8 cellular contexts compared by ENCODE assay signal in genomic region chr2:20241973-20242726, GRCh38. TPM values are rescaled to one million over a fixed set of nuclear protein-coding genes. Genes with fewer than 3 reads are reported as not detected.
DNase-seq lines count a peak whose midpoint lies in the region; ATAC-seq, FAIRE-seq and TF ChIP-seq lines count a peak whose summit lies in the region.

No MANE protein-coding gene starts in this region.

- TF ChIP-seq EP300 in GM12878 (IDR thresholded peaks at IDR 0.05; ENCODE audit: borderline replicate concordance in 1 of 2, control insufficient read depth in 1 of 2, low read depth in 2 of 2, low read length in 2 of 2): no peak

- DNase-seq in AG09319 (ENCODE audit: extremely low read depth, low read depth): no peak
- DNase-seq in GM12878 (ENCODE audit: low read depth, low spot score): no peak
- no peak for DNase-seq in memory B cell (ENCODE audit: low spot score in 2 of 2)
- no peak for DNase-seq in DMS53 treated with DMSO at 0.1 percent for 48 hours (lab: John Stamatoyannopoulos, UW; ENCODE audit: unreplicated experiment)
- DNase-seq in NCI-H345 treated with DMSO at 0.1 percent for 48 hours (lab: John Stamatoyannopoulos, UW; ENCODE audit: unreplicated experiment): no peak
- no peak for DNase-seq in lower leg skin (ENCODE audit: low spot score in 2 of 2)

- H3K9me3 Mint-ChIP-seq in memory B cell: peaks cover 6% of the 10 kb centered on the region

- no peaks in the 10 kb centered on the region for H3K36me3 Mint-ChIP-seq in memory B cell

- peak overlapping the region; percentile 50 for H3K27ac Mint-ChIP-seq in memory B cell

- no peaks in the 10 kb centered on the region for H3K27me3 ChIP-seq in GM12878 (replicated peaks in 1 of 2; ENCODE audit: control insufficient read depth in 2 of 2, insufficient read depth in 2 of 2, low read length in 1 of 2)

- H3K79me2 ChIP-seq in GM12878 (ENCODE audit: control insufficient read depth, insufficient read depth, low read length): no peaks in the 10 kb centered on the region

- in situ Hi-C loops in GM12878 (cut with MboI): no loop called here

- peak; percentile 33; the same call in 1 of the 2 replicates for TF ChIP-seq RAD21 in GM12878 (IDR thresholded peaks at IDR 0.05; ENCODE audit: insufficient read depth, low read depth, low read length)

- peaks cover 6% of the 10 kb centered on the region for H3K4me1 Mint-ChIP-seq in memory B cell

- RAD21 ChIA-PET in GM12878 (lab: Charles Lee; ENCODE audit: unreplicated experiment): interaction anchor here (1.0 kb wide), 1 partner anchor 226 kb away, joined by 3 read pairs; no protein-coding TSS in a partner anchor

- TF ChIP-seq CTCF in AG09319 (IDR thresholded peaks at IDR 0.05; ENCODE audit: low read depth, low read length): peak; percentile 16
- TF ChIP-seq CTCF in GM12878 (IDR thresholded peaks at IDR 0.05 in 2 of 3, conservative IDR thresholded peaks at IDR 0.05 in 1 of 3; ENCODE audit: control insufficient read depth in 2 of 3, extremely low read depth in 1 of 3, insufficient read depth in 1 of 3, low read depth in 3 of 3, low read length in 3 of 3): peak; percentile 39 to 53 (median 50)
- TF ChIP-seq CTCF in lower leg skin (IDR thresholded peaks at IDR 0.05): no peak

- no peak overlapping the region for H3K4me2 ChIP-seq in GM12878 (ENCODE audit: control insufficient read depth, insufficient read depth)

- no peaks in the 10 kb centered on the region for H4K20me1 ChIP-seq in GM12878 (ENCODE audit: control insufficient read depth, insufficient read depth)

- H3K9ac ChIP-seq in GM12878 (ENCODE audit: control insufficient read depth, insufficient read depth, low read length): no peak overlapping the region

- H2AFZ ChIP-seq in GM12878 (ENCODE audit: control insufficient read depth, low read depth, low read length): peak overlapping the region; percentile 1; the same call in 1 of the 2 replicates

- POLR2A ChIA-PET in GM12878 (lab: Charles Lee): no interaction called here

- 69% methylated on average over 32 of the region's 43 CpGs for WGBS in GM12878 (ENCODE audit: insufficient coverage, insufficient replicate concordance, low lambda C conversion rate, missing lambda C conversion rate)
- 48 to 50% methylated on average over 43 of the region's 43 CpGs for WGBS in lower leg skin, 2 donors

- no peaks in the 10 kb centered on the region for H3K4me1 ChIP-seq in GM12878 (ENCODE audit: control insufficient read depth, insufficient read depth, low read length)

- intact Hi-C loops in GM12878 (cut with micrococcal nuclease; ENCODE audit: unreplicated experiment) (loop anchor here (5.0 kb wide), 1 partner anchor 285 kb away; no protein-coding TSS in a partner anchor), lower leg skin (cut with DNase I; ENCODE audit: low total_unique reads) (no loop called here)

- peaks cover 3% of the 10 kb centered on the region for H3K27me3 Mint-ChIP-seq in memory B cell

- TF ChIP-seq POLR2A in GM12878 (IDR thresholded peaks at IDR 0.05; ENCODE audit: low read depth, low read length): no peak
- TF ChIP-seq POLR2A in lower leg skin (IDR thresholded peaks at IDR 0.05): no peak

- ATAC-seq in HG02759 (IDR thresholded peaks at IDR 0.05; ENCODE audit: unreplicated experiment) (peak; percentile 61), GM12878 (peak; percentile 85), memory B cell (ENCODE audit: low read depth) (no peak), HG02798 (IDR thresholded peaks at IDR 0.05; ENCODE audit: poor library complexity, unreplicated experiment) (no peak)

- CTCF ChIA-PET in GM12878 (lab: Yijun Ruan, JAX): interaction anchor here (0.6 to 1.4 kb wide), 6 partner anchors 9 to 187 kb away, joined by 3 to 4 read pairs (median 3); no protein-coding TSS in a partner anchor

- SMC1A ChIA-PET in GM12878 (lab: Charles Lee; ENCODE audit: uncharacterized antibody, unreplicated experiment): interaction anchor here (1.0 to 1.3 kb wide), 2 partner anchors 55 to 82 kb away, joined by 3 to 5 read pairs; no protein-coding TSS in a partner anchor

- H3K4me3 Mint-ChIP-seq in memory B cell: peak overlapping the region; percentile 61

- H3K27ac ChIP-seq in GM12878 (ENCODE audit: control insufficient read depth, insufficient read depth): no peak overlapping the region

- H3K4me3 ChIP-seq in GM12878: 0 out of 2 replicates have a peak overlapping the region, but pooled peaks have one; percentile 41
- H3K4me3 ChIP-seq in lower leg skin (ENCODE audit: low read depth, poor library complexity, severe bottlenecking): no peak overlapping the region

- no peak for FAIRE-seq in GM12878 (lab: Jason Lieb, UNC)

- no peaks in the 10 kb centered on the region; the same call in 2 of the 3 replicates for H3K9me3 ChIP-seq in GM12878 (replicated peaks; ENCODE audit: control insufficient read depth, insufficient read depth, low read length)

- BruUV-seq in GM12878 (replicated peaks; lab: Mats Ljungman, UMichigan): no TSS peak

- H3K36me3 ChIP-seq in GM12878 (ENCODE audit: control insufficient read depth in 2 of 2, insufficient read depth in 2 of 2, low read length in 1 of 2): no peaks in the 10 kb centered on the region

TF ChIP-seq in GM12878, 131 proteins besides CTCF, POLR2A, EP300 and RAD21:
- TF ChIP-seq, protein P1, sequence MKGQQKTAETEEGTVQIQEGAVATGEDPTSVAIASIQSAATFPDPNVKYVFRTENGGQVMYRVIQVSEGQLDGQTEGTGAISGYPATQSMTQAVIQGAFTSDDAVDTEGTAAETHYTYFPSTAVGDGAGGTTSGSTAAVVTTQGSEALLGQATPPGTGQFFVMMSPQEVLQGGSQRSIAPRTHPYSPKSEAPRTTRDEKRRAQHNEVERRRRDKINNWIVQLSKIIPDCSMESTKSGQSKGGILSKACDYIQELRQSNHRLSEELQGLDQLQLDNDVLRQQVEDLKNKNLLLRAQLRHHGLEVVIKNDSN (IDR thresholded peaks at IDR 0.05; ENCODE audit: borderline replicate concordance, extremely low read length, insufficient read depth, low read depth, low read length): peak; percentile 55
- TF ChIP-seq, protein P2, sequence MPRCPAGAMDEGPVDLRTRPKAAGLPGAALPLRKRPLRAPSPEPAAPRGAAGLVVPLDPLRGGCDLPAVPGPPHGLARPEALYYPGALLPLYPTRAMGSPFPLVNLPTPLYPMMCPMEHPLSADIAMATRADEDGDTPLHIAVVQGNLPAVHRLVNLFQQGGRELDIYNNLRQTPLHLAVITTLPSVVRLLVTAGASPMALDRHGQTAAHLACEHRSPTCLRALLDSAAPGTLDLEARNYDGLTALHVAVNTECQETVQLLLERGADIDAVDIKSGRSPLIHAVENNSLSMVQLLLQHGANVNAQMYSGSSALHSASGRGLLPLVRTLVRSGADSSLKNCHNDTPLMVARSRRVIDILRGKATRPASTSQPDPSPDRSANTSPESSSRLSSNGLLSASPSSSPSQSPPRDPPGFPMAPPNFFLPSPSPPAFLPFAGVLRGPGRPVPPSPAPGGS (IDR thresholded peaks at IDR 0.05; ENCODE audit: borderline replicate concordance, insufficient read depth, low read depth, low read length, poor library complexity, severe bottlenecking): peak; percentile 30
- no peak for TF ChIP-seq IRF5 (IDR thresholded peaks at IDR 0.05; ENCODE audit: borderline replicate concordance)

RNA-seq across cellular contexts. Expression of gene SDC1, which starts 17.2 kb away (rescaled TPM):
- 75.7 and 78.9 TPM in 2 replicates for total RNA-seq in GM12878 (2013; cell fraction: nucleolus; rRNA removed)
- 25.8 and 26.6 TPM in 2 replicates for total RNA-seq in GM12878 (2014; rRNA removed)
- 9.6 and 12.4 TPM in 2 replicates for total RNA-seq in GM12878 (2014; rRNA removed; fragmentation: Illumina TruSeq; extraction: Trizol)
- 31.0 and 33.1 TPM in 2 replicates for total RNA-seq in GM12878 (2021)
- polyA plus RNA-seq in GM12878 (2011; ENCODE audit: low read depth): 11.9 TPM
- polyA plus RNA-seq in GM12878 (2011; rRNA removed): 13.3 and 21.5 TPM in 2 replicates
- polyA plus RNA-seq in GM12878 (2011; cell fraction: cytosol; rRNA removed): 23.5 and 34.5 TPM in 2 replicates
- polyA plus RNA-seq in GM12878 (2011; cell fraction: nucleus; rRNA removed): 21.3 and 28.2 TPM in 2 replicates
- 18.7 and 26.5 TPM in 2 replicates for polyA plus RNA-seq in GM12878 (2012)
- polyA plus RNA-seq in GM12878 (2014; fragmentation: Illumina TruSeq; extraction: Trizol): 4.4 and 7.0 TPM in 2 replicates
- 1 to 10 TPM in 1 of 2 experiments, under 1 TPM in 1; 0.85 to 2.2 TPM for polyA plus RNA-seq in GM12878 (2014; fragmentation: Nextera tagmentation; extraction: Ambion mirVana)
- 24.4 and 25.9 TPM in 2 replicates for polyA plus RNA-seq in GM12878 (2014; rRNA removed)
- polyA plus RNA-seq in GM12878 (2016; fragmentation: Nextera tagmentation; extraction: Ambion mirVana): 10 to 100 TPM; 33.8 to 36.8 TPM
- 10.0 and 19.3 TPM in 2 replicates for polyA minus RNA-seq in GM12878 (2011; rRNA and poly(A)+ RNA removed)
- polyA minus RNA-seq in GM12878 (2011; cell fraction: cytosol; rRNA and poly(A)+ RNA removed): 11.2 and 11.4 TPM in 2 replicates
- polyA minus RNA-seq in GM12878 (2011; cell fraction: nucleus; rRNA and poly(A)+ RNA removed): 3.4 and 5.3 TPM in 2 replicates
- 100 to 1,000 TPM; 729 to 864 (median 835) TPM for total RNA-seq in lower leg skin

Comparison
In these comparisons a context has a peak if more than half of its experiments do, and no peak if none do; other contexts are left out.
1. CTCF ChIP-seq: peak in AG09319 (single experiment) and GM12878 (3 of 3); none in lower leg skin (0 of 3).
2. ATAC-seq: peak in HG02759 (single experiment) and GM12878 (single experiment); none in memory B cell (single experiment) and HG02798 (single experiment).
3. RNA of gene SDC1, which starts 17.2 kb away (total RNA-seq): 729 to 864 TPM in lower leg skin; 9.6 to 78.9 TPM in GM12878; every median in the first group is over 4 times any median in the second.